13 cellular contexts compared by ENCODE assay signal in the genomic region with DNA sequence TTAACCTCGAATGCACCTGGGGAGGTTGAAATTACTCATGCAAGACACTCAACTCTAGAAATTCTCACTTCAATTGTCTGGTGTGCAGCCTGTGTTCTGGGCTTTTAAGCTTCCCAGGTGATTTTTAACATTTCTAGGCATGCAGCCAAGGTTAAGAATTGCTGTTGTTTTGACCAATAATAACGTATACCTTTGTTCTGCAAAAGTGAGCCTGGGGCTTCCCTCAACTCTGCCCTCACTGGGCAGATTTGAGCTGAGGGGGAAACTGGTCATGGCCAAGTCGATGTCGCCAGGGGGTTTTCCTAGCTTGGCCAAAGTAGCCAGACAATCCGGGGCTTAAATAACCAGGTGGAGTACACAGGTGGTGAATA. TPM values are rescaled to one million over a fixed set of nuclear protein-coding genes. Genes with fewer than 3 reads are reported as not detected.
DNase-seq lines count a peak whose midpoint lies in the region; ATAC-seq, FAIRE-seq and TF ChIP-seq lines count a peak whose summit lies in the region.
"Had no signal": no experiment of that assay in that cellular context is flagged by ENCODE, and none has a peak within 500 bp of the region (broad histone marks: within the 10 kb centered on the region; RNA-seq: fewer than 3 reads in every experiment).

No MANE protein-coding gene starts in this region.

- H3K9me3 ChIP-seq in left ventricle myocardium inferior (replicated peaks), result no peaks in the 10 kb centered on the region
- H3K9me3 ChIP-seq: right lobe of liver had no signal

- H3K4me1 ChIP-seq in left ventricle myocardium inferior, result no peaks in the 10 kb centered on the region
- H3K4me1 ChIP-seq: right lobe of liver had no signal

- TF ChIP-seq POLR2A in GM12891 (IDR thresholded peaks at IDR 0.05; ENCODE audit: low read depth, low read length), result no peak

- H3K27me3 ChIP-seq in left ventricle myocardium inferior (ENCODE audit: low read depth), result peaks cover 18% of the 10 kb centered on the region
- H3K27me3 ChIP-seq: right lobe of liver had no signal

- TF ChIP-seq CTCF in left ventricle myocardium inferior (IDR thresholded peaks at IDR 0.05; ENCODE audit: borderline replicate concordance), result no peak

- H3K36me3 ChIP-seq in left ventricle myocardium inferior, result no peaks in the 10 kb centered on the region
- H3K36me3 ChIP-seq: right lobe of liver had no signal

- H3K27ac ChIP-seq in left ventricle myocardium inferior (replicated peaks), result no peak overlapping the region
- H3K27ac ChIP-seq: right lobe of liver had no signal

- no peak overlapping the region for H3K4me3 ChIP-seq in left ventricle myocardium inferior
- H3K4me3 ChIP-seq: right lobe of liver had no signal

- intact Hi-C loops in left ventricle myocardium inferior (cut with micrococcal nuclease), result no loop called here

- ATAC-seq in GM19455 (IDR thresholded peaks at IDR 0.05; ENCODE audit: unreplicated experiment) (peak; percentile 74), HG03045 (IDR thresholded peaks at IDR 0.05; ENCODE audit: unreplicated experiment) (peak; percentile 58)
- ATAC-seq: right lobe of liver had no signal

- DNase-seq in GM12891 (ENCODE audit: insufficient read length, low spot score) (no peak), NCI-H345 (lab: John Stamatoyannopoulos, UW) (peak; percentile 96), left ventricle myocardium inferior (no peak), MV-4-11 (lab: John Stamatoyannopoulos, UW) (no peak), NCI-H526 treated with DMSO at 0.1 percent for 48 hours (lab: John Stamatoyannopoulos, UW) (no peak)
- no peak for DNase-seq in central memory CD4-positive, alpha-beta T cell
- DNase-seq: activated naive CD4-positive, alpha-beta T cell treated with Interleukin-2 at 50 U/mL for 16 hours; kidney; NCI-H1048; right lobe of liver had no signal

- FAIRE-seq in GM12891 (lab: Jason Lieb, UNC), result no peak
- FAIRE-seq: endometrium, kidney had no signal

TF ChIP-seq in GM12891, 5 proteins besides CTCF, POLR2A, EP300 and RAD21:
- no peak for TF ChIP-seq TAF1 (IDR thresholded peaks at IDR 0.05; ENCODE audit: low read depth, low read length)
- TF ChIP-seq POU2F2 (IDR thresholded peaks at IDR 0.05; ENCODE audit: low read depth, low read length), result no peak
- TF ChIP-seq POLR2AphosphoS5 (IDR thresholded peaks at IDR 0.05; ENCODE audit: low read depth, low read length), result no peak
- peak; percentile 68 for TF ChIP-seq PAX5 (IDR thresholded peaks at IDR 0.05; ENCODE audit: insufficient read depth, low read length, severe bottlenecking)
- no peak for TF ChIP-seq SPI1 (IDR thresholded peaks at IDR 0.05; ENCODE audit: low read depth, low read length)

RNA-seq across cellular contexts. Expression of gene PRSS2, which starts 0.6 kb away (rescaled TPM):
- polyA plus RNA-seq in GM12891 (2012; ENCODE audit: low read depth, missing spikeins), result not detected
- total RNA-seq in left ventricle myocardium inferior, result not detected
- total RNA-seq: kidney had no signal

RNA-seq across cellular contexts. Expression of gene PRSS1, which starts 22.1 kb away (rescaled TPM):
- polyA plus RNA-seq in GM12891 (2012; ENCODE audit: low read depth, missing spikeins), result not detected
- total RNA-seq in left ventricle myocardium inferior, result not detected
- total RNA-seq: kidney, right lobe of liver had no signal
